Comparison of ENCODE assay signal across 8 cellular contexts in genomic region chr16:57899771-57900661, GRCh38.
A peak's percentile ranks its signal among the peaks of the same experiment; 100 is the strongest.
DNase-seq lines count a peak whose midpoint lies in the region; ATAC-seq and TF ChIP-seq lines count a peak whose summit lies in the region.

No MANE protein-coding gene starts in this region.

- no peaks in the 10 kb centered on the region for H3K36me3 ChIP-seq in GM23248 (ENCODE audit: low read depth)
- H3K36me3 ChIP-seq in lung (ENCODE audit: control insufficient read depth in 2 of 2, insufficient read depth in 2 of 2, low read length in 2 of 2) = no peaks in the 10 kb centered on the region

- no peaks in the 10 kb centered on the region for H3K79me2 ChIP-seq in GM23248 (ENCODE audit: insufficient read depth)

- H3K4me2 ChIP-seq in GM23248 (ENCODE audit: unreplicated experiment) = no peak overlapping the region

- WGBS in GM23248 (ENCODE audit: low coverage in 1 of 2, low lambda C conversion rate in 2 of 2, missing lambda C conversion rate in 2 of 2), 2 experiments = 27 to 31% methylated on average over 12 of the region's 12 CpGs
- 30 to 36% methylated on average over 12 of the region's 12 CpGs for WGBS in lung, 2 donors

- in situ Hi-C loops in GM23248 (cut with MboI) = loop anchor here (5.0 kb wide), 1 partner anchor 107 kb away; no protein-coding TSS in a partner anchor

- H3K27me3 ChIP-seq in GM23248 (replicated peaks; ENCODE audit: insufficient read depth) (peaks cover 8% of the 10 kb centered on the region; the same call in 1 of the 2 replicates), lung (ENCODE audit: control insufficient read depth, insufficient read depth) (no peaks in the 10 kb centered on the region)

- H3K9me2 ChIP-seq in GM23248 (ENCODE audit: insufficient read depth) = no peaks in the 10 kb centered on the region

- no peak overlapping the region for H3K4me3 ChIP-seq in AG10803 (ENCODE audit: low read length)
- H3K4me3 ChIP-seq in GM23248 = no peak overlapping the region
- no peak overlapping the region for H3K4me3 ChIP-seq in lung

- H2AFZ ChIP-seq in GM23248 = no peak overlapping the region

- H4K20me1 ChIP-seq in GM23248 (ENCODE audit: insufficient read depth) = no peaks in the 10 kb centered on the region

- 0 out of 2 replicates have a peak, but pooled peaks cover 6% of the 10 kb centered on the region for H3F3A ChIP-seq in GM23248 (ENCODE audit: insufficient read depth)

- peak; percentile 91 for TF ChIP-seq CTCF in AG10803 (conservative IDR thresholded peaks at IDR 0.05; ENCODE audit: low read length)
- TF ChIP-seq CTCF in lung (IDR thresholded peaks at IDR 0.05; ENCODE audit: control extremely low read depth, extremely low read depth) = peak; percentile 89

- H3K4me1 ChIP-seq in GM23248 (ENCODE audit: insufficient read depth) (no peaks in the 10 kb centered on the region), lung (ENCODE audit: control insufficient read depth in 2 of 2, insufficient read depth in 2 of 2, low read length in 2 of 2) (no peaks in the 10 kb centered on the region)

- no peak overlapping the region for H3K27ac ChIP-seq in GM23248
- no peak overlapping the region for H3K27ac ChIP-seq in lung (ENCODE audit: low read depth in 1 of 2, low read length in 1 of 2)

- peak; percentile 67 for ATAC-seq in lung (ENCODE audit: insufficient read depth, low FRiP score)
- ATAC-seq in GM21528 (IDR thresholded peaks at IDR 0.05; ENCODE audit: low FRiP score, unreplicated experiment) = no peak

- no peak overlapping the region for H3K9ac ChIP-seq in GM23248

- H3K9me3 ChIP-seq in GM23248 (ENCODE audit: low read depth) = no peaks in the 10 kb centered on the region
- peaks cover 0 to 2% of the 10 kb centered on the region in 2 donors for H3K9me3 ChIP-seq in lung (ENCODE audit: control insufficient read depth in 2 of 2, insufficient read depth in 1 of 2, low read length in 1 of 2)

- DNase-seq in AG10803 (ENCODE audit: low read depth) (peak; percentile 63), GM23248 (peak; percentile 73), NCI-H526 (lab: John Stamatoyannopoulos, UW) (peak; percentile 14 to 71), dermis microvascular lymphatic vessel endothelial cell (ENCODE audit: low read depth in 2 of 2) (peak; percentile 56 to 71), lung (ENCODE audit: low spot score) (peak; percentile 76)
- DNase-seq in activated CD4-positive, alpha-beta T cell treated with anti-CD3 and anti-CD28 coated beads, Interleukin-2, amount 50 U/mL, for 1 hour = peak; percentile 81
- DNase-seq in stimulated activated CD8-positive, alpha-beta memory T cell treated with anti-CD3 and anti-CD28 coated beads, Interleukin-12 subunit alpha, Interleukin-12 subunit beta, amount 100 ng/mL, for 4 hours (ENCODE audit: low read depth) = peak; percentile 51
